2 cellular contexts compared by ENCODE assay signal in genomic region chr19:48502720-48503018, GRCh38.
TF ChIP-seq lines count a peak whose summit lies in the region.

No MANE protein-coding gene starts in this region.

TF ChIP-seq in HCT116, 20 proteins besides CTCF, POLR2A, EP300 and RAD21:
- TF ChIP-seq REST (IDR thresholded peaks at IDR 0.05; ENCODE audit: low read depth), result no peak
- TF ChIP-seq SRF (IDR thresholded peaks at IDR 0.05; ENCODE audit: low read depth), result no peak
- TF ChIP-seq ZFX (IDR thresholded peaks at IDR 0.05), result no peak
- no peak for TF ChIP-seq FOSL1 (IDR thresholded peaks at IDR 0.05; ENCODE audit: low read depth)

TF ChIP-seq in K562, 482 proteins besides CTCF, POLR2A, EP300 and RAD21:
- TF ChIP-seq ZNF318 (IDR thresholded peaks at IDR 0.05; ENCODE audit: borderline replicate concordance in 1 of 2, low read depth in 1 of 2) (no peak), SNRNP70 (optimal IDR thresholded peaks at IDR 0.05; ENCODE audit: low read depth, low read length) (no peak), ZNF197 (CRISPR knock-in tag; IDR thresholded peaks at IDR 0.05; ENCODE audit: low read depth) (no peak), ATF3 (IDR thresholded peaks at IDR 0.05) (no peak), ATF3 (CRISPR knock-in tag; conservative IDR thresholded peaks at IDR 0.05) (no peak), HIVEP1 (CRISPR knock-in tag; IDR thresholded peaks at IDR 0.05) (no peak), ZC3H8 (IDR thresholded peaks at IDR 0.05) (no peak), SNAPC5 (CRISPR knock-in tag; IDR thresholded peaks at IDR 0.05) (no peak), HNRNPH1 (optimal IDR thresholded peaks at IDR 0.05; ENCODE audit: low read depth, low read length) (no peak), MGA (IDR thresholded peaks at IDR 0.05) (no peak), SETDB1 (IDR thresholded peaks at IDR 0.05; ENCODE audit: low read length) (no peak), ZNF263 (CRISPR knock-in tag; IDR thresholded peaks at IDR 0.05; ENCODE audit: borderline replicate concordance) (no peak), THRA (IDR thresholded peaks at IDR 0.05) (no peak), GTF2A2 (tag; IDR thresholded peaks at IDR 0.05) (no peak), TRIM25 (IDR thresholded peaks at IDR 0.05; ENCODE audit: borderline replicate concordance) (no peak), SREBF1 (IDR thresholded peaks at IDR 0.05; ENCODE audit: borderline replicate concordance, low read depth, low read length) (no peak), PHF8 (IDR thresholded peaks at IDR 0.05; ENCODE audit: borderline replicate concordance, low read length) (no peak), NCOA2 (IDR thresholded peaks at IDR 0.05; ENCODE audit: partially characterized antibody in 2 of 2) (no peak), RCOR1 (IDR thresholded peaks at IDR 0.05; ENCODE audit: borderline replicate concordance in 1 of 2, low read depth in 2 of 2, low read length in 2 of 2) (no peak), ZHX1 (conservative IDR thresholded peaks at IDR 0.05; ENCODE audit: low read length) (no peak)
